Comparison of ENCODE assay signal across 8 cellular contexts in the genomic region with DNA sequence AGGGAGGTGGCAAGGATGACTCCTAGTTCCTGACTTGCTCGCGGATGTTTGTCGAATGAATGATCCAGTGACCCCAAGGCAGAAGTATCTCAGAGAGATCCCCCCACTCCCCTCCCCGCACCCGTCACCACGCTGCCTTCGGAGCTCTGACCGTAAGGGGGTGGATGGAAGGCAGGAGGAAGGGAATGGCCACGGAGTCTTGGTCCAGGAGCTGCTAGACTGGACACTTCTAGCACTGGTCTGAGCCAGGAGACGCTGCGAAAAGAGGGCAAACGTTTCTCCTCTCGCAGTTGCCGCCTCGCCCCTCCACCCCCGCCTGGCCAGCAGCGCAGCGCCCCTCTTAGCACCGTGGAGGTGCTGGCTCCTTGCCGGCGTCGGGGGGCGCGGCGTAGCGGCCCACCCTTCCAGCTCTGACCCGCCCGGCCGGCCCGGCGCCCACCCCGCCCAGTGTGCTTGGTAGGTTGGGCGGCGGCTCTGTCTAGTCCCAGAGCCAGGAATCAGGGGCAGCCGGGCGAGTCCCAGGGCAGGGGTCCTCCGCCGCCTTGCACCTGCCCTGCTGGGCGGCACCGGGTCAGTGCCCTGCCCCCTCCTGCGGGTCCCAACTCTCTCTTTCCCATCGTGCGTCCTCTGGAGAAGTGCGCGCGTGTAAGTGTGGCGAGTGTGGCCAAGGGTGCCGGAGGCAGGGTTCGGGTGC. TPM values are rescaled to one million over a fixed set of nuclear protein-coding genes. Genes with fewer than 3 reads are reported as not detected.
DNase-seq lines count a peak whose midpoint lies in the region; ATAC-seq and TF ChIP-seq lines count a peak whose summit lies in the region.

No MANE protein-coding gene starts in this region.

- H3K9me3 ChIP-seq in GM23248 (ENCODE audit: low read depth) (no peaks in the 10 kb centered on the region), cardiac muscle cell (ENCODE audit: low read depth) (no peaks in the 10 kb centered on the region), prostate gland (no peaks in the 10 kb centered on the region)

- no peaks in the 10 kb centered on the region for H3K27me3 ChIP-seq in GM23248 (replicated peaks; ENCODE audit: insufficient read depth)
- H3K27me3 ChIP-seq in cardiac muscle cell, result peaks cover 20% of the 10 kb centered on the region
- H3K27me3 ChIP-seq in prostate gland (replicated peaks; ENCODE audit: insufficient read depth), result no peaks in the 10 kb centered on the region

- peak overlapping the region; percentile 76 for H3K4me3 ChIP-seq in GM23248
- peak overlapping the region; percentile 64 for H3K4me3 ChIP-seq in cardiac muscle cell
- peak overlapping the region; percentile 72 to 87 for H3K4me3 ChIP-seq in prostate gland

- H3K79me2 ChIP-seq in GM23248 (ENCODE audit: insufficient read depth), result no peaks in the 10 kb centered on the region

- no peak overlapping the region for H3K27ac Mint-ChIP-seq in activated T-cell treated with anti-CD3 and anti-CD28 coated beads, Interleukin-2, amount 50 U/mL, for 72 hours

- peak overlapping the region; percentile 71 to 88 for H3K4me3 Mint-ChIP-seq in activated T-cell treated with anti-CD3 and anti-CD28 coated beads, Interleukin-2, amount 50 U/mL, for 72 hours

- intact Hi-C loops in prostate gland (cut with DNase I), result loop anchor here (5.0 kb wide), 1 partner anchor 33 kb away; no protein-coding TSS in a partner anchor

- H3K27me3 Mint-ChIP-seq in activated T-cell treated with anti-CD3 and anti-CD28 coated beads, Interleukin-2, amount 50 U/mL, for 72 hours (ENCODE audit: low read depth), result no peaks in the 10 kb centered on the region

- peaks cover 3% of the 10 kb centered on the region; the same call in 1 of the 2 replicates for H3F3A ChIP-seq in GM23248 (ENCODE audit: insufficient read depth)

- DNase-seq in 8988T, result peak; percentile 47
- peak; percentile 56 for DNase-seq in GM23248
- peak in 1 of 2 donors; percentile 11 for DNase-seq in activated T-cell treated with anti-CD3 and anti-CD28 coated beads, Interleukin-2, amount 50 U/mL, for 72 hours
- peak in 1 of 2 donors; percentile 37 for DNase-seq in cardiac muscle cell (ENCODE audit: low read depth in 1 of 2, low spot score in 1 of 2)
- no peak for DNase-seq in prostate gland (ENCODE audit: low spot score)
- DNase-seq in NCI-H1105 treated with DMSO at 0.1 percent for 48 hours (lab: John Stamatoyannopoulos, UW), result no peak
- DNase-seq in NCI-H1694 (lab: John Stamatoyannopoulos, UW), result no peak

- H2AFZ ChIP-seq in GM23248, result peak overlapping the region; percentile 71

- H3K4me1 ChIP-seq in GM23248 (ENCODE audit: insufficient read depth) (0 out of 2 replicates have a peak, but pooled peaks cover 7% of the 10 kb centered on the region), cardiac muscle cell (ENCODE audit: low read depth) (peaks cover 9% of the 10 kb centered on the region), prostate gland (replicated peaks) (peaks cover 6% of the 10 kb centered on the region)

- no peaks in the 10 kb centered on the region for H3K9me2 ChIP-seq in GM23248 (ENCODE audit: insufficient read depth)

- H3K9ac ChIP-seq in GM23248, result peak overlapping the region; percentile 88

- peaks cover 8% of the 10 kb centered on the region in 2 donors for H3K9me3 Mint-ChIP-seq in activated T-cell treated with anti-CD3 and anti-CD28 coated beads, Interleukin-2, amount 50 U/mL, for 72 hours

- WGBS in GM23248 (ENCODE audit: low coverage in 1 of 2, low lambda C conversion rate in 2 of 2, missing lambda C conversion rate in 2 of 2), 2 experiments, result 4 to 6% methylated on average over 31 to 38 of the region's 49 CpGs
- 4% methylated on average over 39 of the region's 49 CpGs for WGBS in prostate gland

- H3K4me2 ChIP-seq in GM23248 (ENCODE audit: unreplicated experiment), result peak overlapping the region; percentile 80

- no peaks in the 10 kb centered on the region for H3K36me3 ChIP-seq in GM23248 (ENCODE audit: low read depth)
- peaks cover 19% of the 10 kb centered on the region for H3K36me3 ChIP-seq in cardiac muscle cell
- H3K36me3 ChIP-seq in prostate gland, result no peaks in the 10 kb centered on the region

- TF ChIP-seq CTCF in cardiac muscle cell (IDR thresholded peaks at IDR 0.05; ENCODE audit: low read depth, low read length), result no peak
- TF ChIP-seq CTCF in prostate gland (IDR thresholded peaks at IDR 0.05), result no peak

- peaks cover 15 to 16% of the 10 kb centered on the region in 2 donors for H3K36me3 Mint-ChIP-seq in activated T-cell treated with anti-CD3 and anti-CD28 coated beads, Interleukin-2, amount 50 U/mL, for 72 hours (ENCODE audit: insufficient read depth in 2 of 2)

- no peak for TF ChIP-seq POLR2A in prostate gland (IDR thresholded peaks at IDR 0.05)

- H3K27ac ChIP-seq in GM23248, result peak overlapping the region; percentile 5
- no peak overlapping the region for H3K27ac ChIP-seq in cardiac muscle cell
- H3K27ac ChIP-seq in prostate gland, result peak overlapping the region; percentile 82 to 89

- in situ Hi-C loops in GM23248 (cut with MboI), result no loop called here

- peaks cover 38% of the 10 kb centered on the region for H3K4me1 Mint-ChIP-seq in activated T-cell treated with anti-CD3 and anti-CD28 coated beads, Interleukin-2, amount 50 U/mL, for 72 hours (ENCODE audit: low read depth)

- H4K20me1 ChIP-seq in GM23248 (ENCODE audit: insufficient read depth), result no peaks in the 10 kb centered on the region

- ATAC-seq in activated T-cell treated with anti-CD3 and anti-CD28 coated beads, Interleukin-2, amount 50 U/mL, for 72 hours (replicated peaks in 1 of 2), result peak in 1 of 2 donors; percentile 47
- no peak for ATAC-seq in GM21825 (IDR thresholded peaks at IDR 0.05; ENCODE audit: unreplicated experiment)

RNA-seq across cellular contexts. Expression of a gene that starts 2.4 kb away (rescaled TPM):
- 5.1 and 5.7 TPM in 2 replicates for total RNA-seq in GM23248 (2014; rRNA removed; shearing (Covaris generic))
- polyA plus RNA-seq in GM23248 (2016; fragmentation: Nextera tagmentation; extraction: Ambion mirVana), result 27.9 and 30.0 TPM in 2 replicates
- 10 to 100 TPM; 28.7 to 43.4 TPM for total RNA-seq in activated T-cell treated with anti-CD3 and anti-CD28 coated beads, Interleukin-2, amount 50 U/mL, for 72 hours
- 51.2 and 62.9 TPM in 2 replicates for total RNA-seq in cardiac muscle cell
- 85.4 and 89.3 TPM in 2 replicates for polyA plus RNA-seq in cardiac muscle cell
- 10 to 100 TPM; 33.7 to 34.4 TPM for total RNA-seq in prostate gland

RNA-seq across cellular contexts. Expression of a gene that starts 10.2 kb away (rescaled TPM):
- 108 and 138 TPM in 2 replicates for total RNA-seq in GM23248 (2014; rRNA removed; shearing (Covaris generic))
- polyA plus RNA-seq in GM23248 (2016; fragmentation: Nextera tagmentation; extraction: Ambion mirVana), result 190 and 198 TPM in 2 replicates
- total RNA-seq in activated T-cell treated with anti-CD3 and anti-CD28 coated beads, Interleukin-2, amount 50 U/mL, for 72 hours, result 10 to 100 TPM; 60.4 to 63.7 TPM
- total RNA-seq in cardiac muscle cell, result 84.6 and 87.4 TPM in 2 replicates
- 150 and 156 TPM in 2 replicates for polyA plus RNA-seq in cardiac muscle cell
- total RNA-seq in prostate gland, result 100 to 1,000 TPM in 1 of 2 donors, 10 to 100 TPM in 1; 91.8 to 136 TPM

RNA-seq across cellular contexts. Expression of a gene that starts 27.6 kb away (rescaled TPM):
- total RNA-seq in GM23248 (2014; rRNA removed; shearing (Covaris generic)), result not detected in 2 replicates
- polyA plus RNA-seq in GM23248 (2016; fragmentation: Nextera tagmentation; extraction: Ambion mirVana), result 0.42 and 0.55 TPM in 2 replicates
- under 1 TPM; 0.67 to 0.83 TPM for total RNA-seq in activated T-cell treated with anti-CD3 and anti-CD28 coated beads, Interleukin-2, amount 50 U/mL, for 72 hours
- 0.32 and 0.39 TPM in 2 replicates for total RNA-seq in cardiac muscle cell
- polyA plus RNA-seq in cardiac muscle cell, result 3.5 and 3.8 TPM in 2 replicates
- total RNA-seq in prostate gland, result under 1 TPM in 1 of 2 donors, not detected in 1; 0.51 TPM

RNA-seq across cellular contexts. Expression of a gene that starts 42.8 kb away (rescaled TPM):
- total RNA-seq in GM23248 (2014; rRNA removed; shearing (Covaris generic)), result 27.3 and 38.7 TPM in 2 replicates
- 24.6 and 27.1 TPM in 2 replicates for polyA plus RNA-seq in GM23248 (2016; fragmentation: Nextera tagmentation; extraction: Ambion mirVana)
- total RNA-seq in activated T-cell treated with anti-CD3 and anti-CD28 coated beads, Interleukin-2, amount 50 U/mL, for 72 hours, result 10 to 100 TPM; 35.4 to 38.8 TPM
- total RNA-seq in cardiac muscle cell, result 24.5 and 28.0 TPM in 2 replicates
- 16.9 and 20.0 TPM in 2 replicates for polyA plus RNA-seq in cardiac muscle cell
- total RNA-seq in prostate gland, result 10 to 100 TPM; 29.3 to 57.4 TPM

RNA-seq across cellular contexts. Expression of a gene that starts 57.5 kb away (rescaled TPM):
- 368 and 410 TPM in 2 replicates for total RNA-seq in GM23248 (2014; rRNA removed; shearing (Covaris generic))
- 454 and 461 TPM in 2 replicates for polyA plus RNA-seq in GM23248 (2016; fragmentation: Nextera tagmentation; extraction: Ambion mirVana)
- total RNA-seq in activated T-cell treated with anti-CD3 and anti-CD28 coated beads, Interleukin-2, amount 50 U/mL, for 72 hours, result 10 to 100 TPM; 37.7 to 51.1 TPM
- total RNA-seq in cardiac muscle cell, result 36.0 and 55.7 TPM in 2 replicates
- polyA plus RNA-seq in cardiac muscle cell, result 35.4 and 74.4 TPM in 2 replicates
- total RNA-seq in prostate gland, result 100 to 1,000 TPM; 123 to 266 TPM

Comparison
In these comparisons a context has a peak if more than half of its experiments do, and no peak if none do; other contexts are left out.
1. DNase-seq: peak in 8988T (single experiment) and GM23248 (single experiment); none in prostate gland (single experiment), NCI-H1105 treated with DMSO at 0.1 percent for 48 hours (single experiment) and NCI-H1694 (single experiment).
2. Peak in every context shown above with its lines, with median percentiles within 50 percentile points of each other: H3K4me3 ChIP-seq.